Comparison of ENCODE assay signal across 2 cellular contexts in genomic region chr1:167161242-167161641, GRCh38.
TF ChIP-seq lines count a peak whose summit lies in the region.

No MANE protein-coding gene starts in this region.

TF ChIP-seq in GM23338, 12 proteins besides CTCF, POLR2A, EP300 and RAD21:
- no peak for TF ChIP-seq ZNF331 (CRISPR knock-in tag; IDR thresholded peaks at IDR 0.05; ENCODE audit: low read depth)
- TF ChIP-seq ZNF114 (CRISPR knock-in tag; IDR thresholded peaks at IDR 0.05) = 0 out of 2 replicates have a peak, but pooled peaks have one; percentile 53

TF ChIP-seq in H1, 55 proteins besides CTCF, POLR2A, EP300 and RAD21:
- no peak for TF ChIP-seq CBX5 (IDR thresholded peaks at IDR 0.05; ENCODE audit: low read depth, low read length)
- no peak for TF ChIP-seq CREB1 (IDR thresholded peaks at IDR 0.05)
- TF ChIP-seq ZNF274 (IDR thresholded peaks at IDR 0.05; ENCODE audit: borderline replicate concordance, extremely low read depth, low read length) = no peak
- no peak for TF ChIP-seq RBBP5 (IDR thresholded peaks at IDR 0.05; ENCODE audit: borderline replicate concordance, low read depth, low read length)
- no peak for TF ChIP-seq CHD7 (IDR thresholded peaks at IDR 0.05; ENCODE audit: insufficient replicate concordance, low read length)
- no peak for TF ChIP-seq JUN (IDR thresholded peaks at IDR 0.05; ENCODE audit: low read depth, low read length)
- no peak for TF ChIP-seq YY1 (IDR thresholded peaks at IDR 0.05; ENCODE audit: low read depth, low read length)
- TF ChIP-seq GABPA (IDR thresholded peaks at IDR 0.05; ENCODE audit: borderline replicate concordance, insufficient read depth, low read length) = no peak
- no peak for TF ChIP-seq CHD2 (IDR thresholded peaks at IDR 0.05; ENCODE audit: low read length)
- TF ChIP-seq SP1 (IDR thresholded peaks at IDR 0.05; ENCODE audit: low read depth, low read length) = no peak
- no peak for TF ChIP-seq RXRA (IDR thresholded peaks at IDR 0.05; ENCODE audit: insufficient read depth, low read depth, low read length)
- no peak for TF ChIP-seq EZH2 (IDR thresholded peaks at IDR 0.05; ENCODE audit: low read depth, low read length, severe bottlenecking)
- no peak for TF ChIP-seq SRF (IDR thresholded peaks at IDR 0.05; ENCODE audit: low read depth, low read length)
- TF ChIP-seq HDAC2 (IDR thresholded peaks at IDR 0.05; ENCODE audit: borderline replicate concordance in 1 of 2, low read depth in 2 of 2, low read length in 2 of 2) = no peak
TF ChIP-seq in H1: peak in this region for 0.
